Comparison of ENCODE assay signal across 1 cellular context in the genomic region with DNA sequence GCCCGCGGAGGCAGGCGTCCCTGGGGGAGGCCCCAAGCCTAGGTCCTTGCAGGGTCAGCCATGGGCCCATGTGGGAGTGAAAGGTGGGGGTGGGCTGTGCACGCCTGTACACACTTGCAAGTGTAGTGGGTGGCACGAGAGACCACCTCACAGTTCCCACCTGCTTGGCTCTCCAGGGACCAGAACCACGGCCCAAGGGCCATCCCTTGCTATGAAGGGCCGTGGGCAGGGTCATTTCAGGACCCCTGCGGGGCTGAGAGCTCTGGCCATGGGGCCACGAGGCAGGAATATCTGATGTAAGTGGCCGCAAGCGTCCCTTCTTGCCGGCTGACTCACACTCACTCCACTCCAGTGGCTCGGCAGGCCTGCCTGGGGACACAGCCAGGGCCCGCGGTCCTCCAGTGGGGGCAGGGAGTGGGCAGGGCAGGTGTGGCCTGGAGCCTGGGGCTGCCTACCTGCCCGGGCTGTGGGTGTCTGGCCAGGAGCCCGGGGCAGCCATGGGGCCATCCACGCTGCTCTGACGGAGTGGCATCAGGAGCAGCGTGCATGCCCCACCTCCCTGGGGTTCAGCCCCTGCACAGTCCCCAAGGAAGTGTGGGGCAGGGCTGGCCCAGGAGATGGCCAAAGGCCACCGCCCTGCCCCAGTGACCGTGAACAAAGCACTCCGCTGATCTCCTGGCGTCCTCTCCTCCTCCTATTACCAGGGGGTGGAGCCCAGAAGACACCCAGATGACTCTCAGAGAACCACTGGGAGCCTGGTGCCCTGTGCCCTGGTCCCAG.
TF ChIP-seq lines count a peak whose summit lies in the region.

No MANE protein-coding gene starts in this region.

TF ChIP-seq in K562, 482 proteins besides CTCF, POLR2A, EP300 and RAD21 (continues in another document):
- TF ChIP-seq ATF7 (IDR thresholded peaks at IDR 0.05) (peak; percentile 95), XRCC3 (IDR thresholded peaks at IDR 0.05) (no peak), ZNF668 (CRISPR knock-in tag; IDR thresholded peaks at IDR 0.05) (peak; percentile 62; the same call in 1 of the 2 replicates), POLR2H (tag; IDR thresholded peaks at IDR 0.05; ENCODE audit: low read depth) (peak; percentile 91), MCM2 (IDR thresholded peaks at IDR 0.05; ENCODE audit: low read depth) (no peak), ZNF444 (CRISPR knock-in tag; IDR thresholded peaks at IDR 0.05) (no peak), IRF2 (CRISPR knock-in tag; IDR thresholded peaks at IDR 0.05) (no peak), KDM5B (IDR thresholded peaks at IDR 0.05; ENCODE audit: insufficient replicate concordance, low read depth, low read length) (peak; percentile 76), SMARCE1 (IDR thresholded peaks at IDR 0.05) (peak; percentile 81; the same call in 1 of the 2 replicates), PRPF4 (IDR thresholded peaks at IDR 0.05; ENCODE audit: insufficient read depth, low read depth, low read length, poor library complexity, severe bottlenecking) (peak; percentile 89), TCF7L2 (IDR thresholded peaks at IDR 0.05; ENCODE audit: low read depth, low read length) (no peak), TAF1 (IDR thresholded peaks at IDR 0.05; ENCODE audit: control insufficient read depth, extremely low read depth, insufficient read depth, low read length, severe bottlenecking) (peak; percentile 72), ZNF174 (CRISPR knock-in tag; IDR thresholded peaks at IDR 0.05) (no peak), SMARCA5 (IDR thresholded peaks at IDR 0.05) (no peak), ESRRB (CRISPR knock-in tag; IDR thresholded peaks at IDR 0.05; ENCODE audit: borderline replicate concordance) (no peak), CC2D1A (IDR thresholded peaks at IDR 0.05) (no peak), SIN3A (IDR thresholded peaks at IDR 0.05; ENCODE audit: borderline replicate concordance in 2 of 2, control insufficient read depth in 1 of 2, low read depth in 2 of 2, low read length in 2 of 2) (0 out of 4 replicates have a peak, but pooled peaks of 1 of the 2 experiments have one; percentile 43), ZNF253 (CRISPR knock-in tag; conservative IDR thresholded peaks at IDR 0.05) (no peak), RBM17 (IDR thresholded peaks at IDR 0.05; ENCODE audit: borderline replicate concordance, low read depth, low read length) (no peak), HNRNPL (IDR thresholded peaks at IDR 0.05; ENCODE audit: low read depth, low read length) (peak; percentile 82), RB1 (IDR thresholded peaks at IDR 0.05; ENCODE audit: low read depth) (peak; percentile 59), ZNF785 (CRISPR knock-in tag; IDR thresholded peaks at IDR 0.05) (no peak), ZNF354B (CRISPR knock-in tag; IDR thresholded peaks at IDR 0.05) (no peak), SPI1 (IDR thresholded peaks at IDR 0.05; ENCODE audit: borderline replicate concordance, low read depth, low read length) (0 out of 2 replicates have a peak, but pooled peaks have one; percentile 2), ZNF324 (CRISPR knock-in tag; IDR thresholded peaks at IDR 0.05) (peak; percentile 31; the same call in 1 of the 2 replicates)
- TF ChIP-seq, protein P1, sequence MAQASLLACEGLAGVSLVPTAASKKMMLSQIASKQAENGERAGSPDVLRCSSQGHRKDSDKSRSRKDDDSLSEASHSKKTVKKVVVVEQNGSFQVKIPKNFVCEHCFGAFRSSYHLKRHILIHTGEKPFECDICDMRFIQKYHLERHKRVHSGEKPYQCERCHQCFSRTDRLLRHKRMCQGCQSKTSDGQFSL (CRISPR knock-in tag; IDR thresholded peaks at IDR 0.05) = peak; percentile 67; the same call in 1 of the 2 replicates
- TF ChIP-seq, protein P1 (tag; IDR thresholded peaks at IDR 0.05) = peak in 1 of 2 experiments; percentile 72; a peak in 2 of 4 replicates
- TF ChIP-seq, protein P2, sequence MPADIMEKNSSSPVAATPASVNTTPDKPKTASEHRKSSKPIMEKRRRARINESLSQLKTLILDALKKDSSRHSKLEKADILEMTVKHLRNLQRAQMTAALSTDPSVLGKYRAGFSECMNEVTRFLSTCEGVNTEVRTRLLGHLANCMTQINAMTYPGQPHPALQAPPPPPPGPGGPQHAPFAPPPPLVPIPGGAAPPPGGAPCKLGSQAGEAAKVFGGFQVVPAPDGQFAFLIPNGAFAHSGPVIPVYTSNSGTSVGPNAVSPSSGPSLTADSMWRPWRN (IDR thresholded peaks at IDR 0.05; ENCODE audit: low read depth) = peak; percentile 48; the same call in 1 of the 2 replicates
- TF ChIP-seq, protein P3, sequence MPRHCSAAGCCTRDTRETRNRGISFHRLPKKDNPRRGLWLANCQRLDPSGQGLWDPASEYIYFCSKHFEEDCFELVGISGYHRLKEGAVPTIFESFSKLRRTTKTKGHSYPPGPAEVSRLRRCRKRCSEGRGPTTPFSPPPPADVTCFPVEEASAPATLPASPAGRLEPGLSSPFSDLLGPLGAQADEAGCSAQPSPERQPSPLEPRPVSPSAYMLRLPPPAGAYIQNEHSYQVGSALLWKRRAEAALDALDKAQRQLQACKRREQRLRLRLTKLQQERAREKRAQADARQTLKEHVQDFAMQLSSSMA (CRISPR knock-in tag; IDR thresholded peaks at IDR 0.05) = peak; percentile 90; the same call in 1 of the 2 replicates
- TF ChIP-seq, protein P4, sequence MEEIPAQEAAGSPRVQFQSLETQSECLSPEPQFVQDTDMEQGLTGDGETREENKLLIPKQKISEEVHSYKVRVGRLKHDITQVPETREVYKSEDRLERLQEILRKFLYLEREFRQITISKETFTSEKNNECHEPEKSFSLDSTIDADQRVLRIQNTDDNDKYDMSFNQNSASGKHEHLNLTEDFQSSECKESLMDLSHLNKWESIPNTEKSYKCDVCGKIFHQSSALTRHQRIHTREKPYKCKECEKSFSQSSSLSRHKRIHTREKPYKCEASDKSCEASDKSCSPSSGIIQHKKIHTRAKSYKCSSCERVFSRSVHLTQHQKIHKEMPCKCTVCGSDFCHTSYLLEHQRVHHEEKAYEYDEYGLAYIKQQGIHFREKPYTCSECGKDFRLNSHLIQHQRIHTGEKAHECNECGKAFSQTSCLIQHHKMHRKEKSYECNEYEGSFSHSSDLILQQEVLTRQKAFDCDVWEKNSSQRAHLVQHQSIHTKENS (CRISPR knock-in tag; IDR thresholded peaks at IDR 0.05) = no peak
- TF ChIP-seq, protein P5, sequence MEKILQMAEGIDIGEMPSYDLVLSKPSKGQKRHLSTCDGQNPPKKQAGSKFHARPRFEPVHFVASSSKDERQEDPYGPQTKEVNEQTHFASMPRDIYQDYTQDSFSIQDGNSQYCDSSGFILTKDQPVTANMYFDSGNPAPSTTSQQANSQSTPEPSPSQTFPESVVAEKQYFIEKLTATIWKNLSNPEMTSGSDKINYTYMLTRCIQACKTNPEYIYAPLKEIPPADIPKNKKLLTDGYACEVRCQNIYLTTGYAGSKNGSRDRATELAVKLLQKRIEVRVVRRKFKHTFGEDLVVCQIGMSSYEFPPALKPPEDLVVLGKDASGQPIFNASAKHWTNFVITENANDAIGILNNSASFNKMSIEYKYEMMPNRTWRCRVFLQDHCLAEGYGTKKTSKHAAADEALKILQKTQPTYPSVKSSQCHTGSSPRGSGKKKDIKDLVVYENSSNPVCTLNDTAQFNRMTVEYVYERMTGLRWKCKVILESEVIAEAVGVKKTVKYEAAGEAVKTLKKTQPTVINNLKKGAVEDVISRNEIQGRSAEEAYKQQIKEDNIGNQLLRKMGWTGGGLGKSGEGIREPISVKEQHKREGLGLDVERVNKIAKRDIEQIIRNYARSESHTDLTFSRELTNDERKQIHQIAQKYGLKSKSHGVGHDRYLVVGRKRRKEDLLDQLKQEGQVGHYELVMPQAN (IDR thresholded peaks at IDR 0.05; ENCODE audit: borderline replicate concordance) = no peak
- TF ChIP-seq, protein P6, sequence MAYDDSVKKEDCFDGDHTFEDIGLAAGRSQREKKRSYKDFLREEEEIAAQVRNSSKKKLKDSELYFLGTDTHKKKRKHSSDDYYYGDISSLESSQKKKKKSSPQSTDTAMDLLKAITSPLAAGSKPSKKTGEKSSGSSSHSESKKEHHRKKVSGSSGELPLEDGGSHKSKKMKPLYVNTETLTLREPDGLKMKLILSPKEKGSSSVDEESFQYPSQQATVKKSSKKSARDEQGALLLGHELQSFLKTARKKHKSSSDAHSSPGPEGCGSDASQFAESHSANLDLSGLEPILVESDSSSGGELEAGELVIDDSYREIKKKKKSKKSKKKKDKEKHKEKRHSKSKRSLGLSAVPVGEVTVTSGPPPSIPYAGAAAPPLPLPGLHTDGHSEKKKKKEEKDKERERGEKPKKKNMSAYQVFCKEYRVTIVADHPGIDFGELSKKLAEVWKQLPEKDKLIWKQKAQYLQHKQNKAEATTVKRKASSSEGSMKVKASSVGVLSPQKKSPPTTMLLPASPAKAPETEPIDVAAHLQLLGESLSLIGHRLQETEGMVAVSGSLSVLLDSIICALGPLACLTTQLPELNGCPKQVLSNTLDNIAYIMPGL (CRISPR knock-in tag; IDR thresholded peaks at IDR 0.05) = no peak
- TF ChIP-seq, protein P7, sequence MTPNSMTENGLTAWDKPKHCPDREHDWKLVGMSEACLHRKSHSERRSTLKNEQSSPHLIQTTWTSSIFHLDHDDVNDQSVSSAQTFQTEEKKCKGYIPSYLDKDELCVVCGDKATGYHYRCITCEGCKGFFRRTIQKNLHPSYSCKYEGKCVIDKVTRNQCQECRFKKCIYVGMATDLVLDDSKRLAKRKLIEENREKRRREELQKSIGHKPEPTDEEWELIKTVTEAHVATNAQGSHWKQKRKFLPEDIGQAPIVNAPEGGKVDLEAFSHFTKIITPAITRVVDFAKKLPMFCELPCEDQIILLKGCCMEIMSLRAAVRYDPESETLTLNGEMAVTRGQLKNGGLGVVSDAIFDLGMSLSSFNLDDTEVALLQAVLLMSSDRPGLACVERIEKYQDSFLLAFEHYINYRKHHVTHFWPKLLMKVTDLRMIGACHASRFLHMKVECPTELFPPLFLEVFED (CRISPR knock-in tag; conservative IDR thresholded peaks at IDR 0.05) = no peak
- TF ChIP-seq, protein P8, sequence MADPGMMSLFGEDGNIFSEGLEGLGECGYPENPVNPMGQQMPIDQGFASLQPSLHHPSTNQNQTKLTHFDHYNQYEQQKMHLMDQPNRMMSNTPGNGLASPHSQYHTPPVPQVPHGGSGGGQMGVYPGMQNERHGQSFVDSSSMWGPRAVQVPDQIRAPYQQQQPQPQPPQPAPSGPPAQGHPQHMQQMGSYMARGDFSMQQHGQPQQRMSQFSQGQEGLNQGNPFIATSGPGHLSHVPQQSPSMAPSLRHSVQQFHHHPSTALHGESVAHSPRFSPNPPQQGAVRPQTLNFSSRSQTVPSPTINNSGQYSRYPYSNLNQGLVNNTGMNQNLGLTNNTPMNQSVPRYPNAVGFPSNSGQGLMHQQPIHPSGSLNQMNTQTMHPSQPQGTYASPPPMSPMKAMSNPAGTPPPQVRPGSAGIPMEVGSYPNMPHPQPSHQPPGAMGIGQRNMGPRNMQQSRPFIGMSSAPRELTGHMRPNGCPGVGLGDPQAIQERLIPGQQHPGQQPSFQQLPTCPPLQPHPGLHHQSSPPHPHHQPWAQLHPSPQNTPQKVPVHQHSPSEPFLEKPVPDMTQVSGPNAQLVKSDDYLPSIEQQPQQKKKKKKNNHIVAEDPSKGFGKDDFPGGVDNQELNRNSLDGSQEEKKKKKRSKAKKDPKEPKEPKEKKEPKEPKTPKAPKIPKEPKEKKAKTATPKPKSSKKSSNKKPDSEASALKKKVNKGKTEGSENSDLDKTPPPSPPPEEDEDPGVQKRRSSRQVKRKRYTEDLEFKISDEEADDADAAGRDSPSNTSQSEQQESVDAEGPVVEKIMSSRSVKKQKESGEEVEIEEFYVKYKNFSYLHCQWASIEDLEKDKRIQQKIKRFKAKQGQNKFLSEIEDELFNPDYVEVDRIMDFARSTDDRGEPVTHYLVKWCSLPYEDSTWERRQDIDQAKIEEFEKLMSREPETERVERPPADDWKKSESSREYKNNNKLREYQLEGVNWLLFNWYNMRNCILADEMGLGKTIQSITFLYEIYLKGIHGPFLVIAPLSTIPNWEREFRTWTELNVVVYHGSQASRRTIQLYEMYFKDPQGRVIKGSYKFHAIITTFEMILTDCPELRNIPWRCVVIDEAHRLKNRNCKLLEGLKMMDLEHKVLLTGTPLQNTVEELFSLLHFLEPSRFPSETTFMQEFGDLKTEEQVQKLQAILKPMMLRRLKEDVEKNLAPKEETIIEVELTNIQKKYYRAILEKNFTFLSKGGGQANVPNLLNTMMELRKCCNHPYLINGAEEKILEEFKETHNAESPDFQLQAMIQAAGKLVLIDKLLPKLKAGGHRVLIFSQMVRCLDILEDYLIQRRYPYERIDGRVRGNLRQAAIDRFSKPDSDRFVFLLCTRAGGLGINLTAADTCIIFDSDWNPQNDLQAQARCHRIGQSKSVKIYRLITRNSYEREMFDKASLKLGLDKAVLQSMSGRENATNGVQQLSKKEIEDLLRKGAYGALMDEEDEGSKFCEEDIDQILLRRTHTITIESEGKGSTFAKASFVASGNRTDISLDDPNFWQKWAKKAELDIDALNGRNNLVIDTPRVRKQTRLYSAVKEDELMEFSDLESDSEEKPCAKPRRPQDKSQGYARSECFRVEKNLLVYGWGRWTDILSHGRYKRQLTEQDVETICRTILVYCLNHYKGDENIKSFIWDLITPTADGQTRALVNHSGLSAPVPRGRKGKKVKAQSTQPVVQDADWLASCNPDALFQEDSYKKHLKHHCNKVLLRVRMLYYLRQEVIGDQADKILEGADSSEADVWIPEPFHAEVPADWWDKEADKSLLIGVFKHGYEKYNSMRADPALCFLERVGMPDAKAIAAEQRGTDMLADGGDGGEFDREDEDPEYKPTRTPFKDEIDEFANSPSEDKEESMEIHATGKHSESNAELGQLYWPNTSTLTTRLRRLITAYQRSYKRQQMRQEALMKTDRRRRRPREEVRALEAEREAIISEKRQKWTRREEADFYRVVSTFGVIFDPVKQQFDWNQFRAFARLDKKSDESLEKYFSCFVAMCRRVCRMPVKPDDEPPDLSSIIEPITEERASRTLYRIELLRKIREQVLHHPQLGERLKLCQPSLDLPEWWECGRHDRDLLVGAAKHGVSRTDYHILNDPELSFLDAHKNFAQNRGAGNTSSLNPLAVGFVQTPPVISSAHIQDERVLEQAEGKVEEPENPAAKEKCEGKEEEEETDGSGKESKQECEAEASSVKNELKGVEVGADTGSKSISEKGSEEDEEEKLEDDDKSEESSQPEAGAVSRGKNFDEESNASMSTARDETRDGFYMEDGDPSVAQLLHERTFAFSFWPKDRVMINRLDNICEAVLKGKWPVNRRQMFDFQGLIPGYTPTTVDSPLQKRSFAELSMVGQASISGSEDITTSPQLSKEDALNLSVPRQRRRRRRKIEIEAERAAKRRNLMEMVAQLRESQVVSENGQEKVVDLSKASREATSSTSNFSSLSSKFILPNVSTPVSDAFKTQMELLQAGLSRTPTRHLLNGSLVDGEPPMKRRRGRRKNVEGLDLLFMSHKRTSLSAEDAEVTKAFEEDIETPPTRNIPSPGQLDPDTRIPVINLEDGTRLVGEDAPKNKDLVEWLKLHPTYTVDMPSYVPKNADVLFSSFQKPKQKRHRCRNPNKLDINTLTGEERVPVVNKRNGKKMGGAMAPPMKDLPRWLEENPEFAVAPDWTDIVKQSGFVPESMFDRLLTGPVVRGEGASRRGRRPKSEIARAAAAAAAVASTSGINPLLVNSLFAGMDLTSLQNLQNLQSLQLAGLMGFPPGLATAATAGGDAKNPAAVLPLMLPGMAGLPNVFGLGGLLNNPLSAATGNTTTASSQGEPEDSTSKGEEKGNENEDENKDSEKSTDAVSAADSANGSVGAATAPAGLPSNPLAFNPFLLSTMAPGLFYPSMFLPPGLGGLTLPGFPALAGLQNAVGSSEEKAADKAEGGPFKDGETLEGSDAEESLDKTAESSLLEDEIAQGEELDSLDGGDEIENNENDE (IDR thresholded peaks at IDR 0.05; ENCODE audit: low read depth, low read length) = no peak
